ENCODE assay signal across 9 cellular contexts in the genomic region with DNA sequence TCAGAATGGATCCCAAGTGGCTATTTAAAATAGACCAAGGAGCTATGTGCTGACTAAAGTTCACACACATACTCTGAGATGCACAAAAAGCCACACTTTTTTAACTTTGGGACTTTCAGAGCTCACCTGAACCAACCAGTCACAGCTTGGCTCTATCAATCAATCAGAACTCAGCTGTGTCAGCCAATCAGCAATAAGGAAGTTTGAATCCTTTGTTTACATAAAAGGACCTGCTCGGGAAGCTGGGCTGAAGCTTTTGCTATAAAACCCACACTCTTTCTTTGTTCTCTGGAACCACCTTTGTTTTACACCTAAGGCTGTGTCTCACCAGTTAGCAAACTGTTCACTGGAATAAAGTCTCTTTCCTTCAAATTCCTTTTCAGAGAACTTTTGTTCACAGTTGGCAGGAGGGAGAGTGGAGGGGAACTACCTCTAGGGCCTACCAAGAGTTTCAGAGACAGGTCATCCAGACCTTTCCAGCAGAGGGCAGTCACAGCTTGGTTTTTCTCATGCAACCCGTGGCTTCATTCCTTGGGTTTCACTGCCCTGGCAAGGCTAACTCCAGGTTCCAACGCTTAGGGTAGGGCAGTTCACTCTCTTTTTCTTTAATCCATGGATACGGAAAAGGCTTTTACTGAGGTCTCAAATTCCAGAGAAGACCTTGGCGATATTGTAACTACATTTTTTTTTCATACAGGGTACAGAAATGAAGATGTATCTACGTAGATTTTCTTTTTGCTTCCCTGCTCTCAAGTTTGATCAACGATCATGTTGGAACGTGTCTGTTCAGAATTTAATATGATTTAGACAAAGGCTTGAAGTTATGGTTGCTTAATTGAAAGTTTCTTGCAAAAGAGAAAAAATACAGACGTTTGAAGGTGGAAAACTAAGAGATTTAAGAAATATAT.
DNase-seq lines count a peak whose midpoint lies in the region; ATAC-seq and TF ChIP-seq lines count a peak whose summit lies in the region.
"Had no signal": no experiment of that assay in that cellular context is flagged by ENCODE, and none has a peak within 500 bp of the region (broad histone marks: within the 10 kb centered on the region; RNA-seq: fewer than 3 reads in every experiment).

No MANE protein-coding gene starts in this region.

- in situ Hi-C loops in T47D (cut with HindIII; ENCODE audit: low pct_unique_long_range_greater_than_20kb, low sequenced_read_pairs): no loop called here

- H3K27ac ChIP-seq in VCaP: no peak overlapping the region
- H3K27ac ChIP-seq: BLaER1 treated with 17β-estradiol and CSF1 and Interleukin-3, amounts not matched to agents 10 nM and 100 nM had no signal

- peak; percentile 89 for TF ChIP-seq CTCF in VCaP (conservative IDR thresholded peaks at IDR 0.05)

- ATAC-seq in HG02973 (IDR thresholded peaks at IDR 0.05; ENCODE audit: unreplicated experiment): peak; percentile 79

- DNase-seq in SIG-M5 treated with dmso at 0.1 percent for 504 hours (lab: John Stamatoyannopoulos, UW; ENCODE audit: unreplicated experiment) (peak; percentile 61), SIG-M5 (lab: John Stamatoyannopoulos, UW) (no peak), NCI-H2107 (lab: John Stamatoyannopoulos, UW) (peak; percentile 47), T47D (ENCODE audit: low read depth in 1 of 2, low spot score in 1 of 2) (peak; percentile 17 to 88), iPS-NIHi7 (ENCODE audit: extremely low spot score) (peak; percentile 87)
- peak; percentile 64 for DNase-seq in stimulated activated CD4-positive, alpha-beta T cell treated with anti-CD3 and anti-CD28 coated beads, Interleukin-12 subunit alpha, Interleukin-12 subunit beta, amount 100 ng/mL, for 4 hours
